Comparison of ENCODE assay signal across 9 cellular contexts in genomic region chrX:86806786-86807185, GRCh38.
DNase-seq lines count a peak whose midpoint lies in the region; TF ChIP-seq lines count a peak whose summit lies in the region.
"Had no signal": no experiment of that assay in that cellular context is flagged by ENCODE, and none has a peak within 500 bp of the region (broad histone marks: within the 10 kb centered on the region; RNA-seq: fewer than 3 reads in every experiment).

No MANE protein-coding gene starts in this region.

- H3K36me3 ChIP-seq in brain microvascular endothelial cell (replicated peaks), result no peaks in the 10 kb centered on the region
- no peaks in the 10 kb centered on the region for H3K36me3 ChIP-seq in ovary
- no peaks in the 10 kb centered on the region for H3K36me3 ChIP-seq in tibial artery

- H3K27ac ChIP-seq in brain microvascular endothelial cell, result no peak overlapping the region
- no peak overlapping the region for H3K27ac ChIP-seq in ovary
- no peak overlapping the region for H3K27ac ChIP-seq in tibial artery

- TF ChIP-seq CTCF in brain microvascular endothelial cell (IDR thresholded peaks at IDR 0.05; ENCODE audit: low read depth, low read length, missing control alignments) (peak; percentile 40), progenitor cell of endocrine pancreas (IDR thresholded peaks at IDR 0.05; ENCODE audit: unreplicated experiment) (peak; percentile 63), ovary (IDR thresholded peaks at IDR 0.05) (no peak), tibial artery (IDR thresholded peaks at IDR 0.05) (no peak)

- TF ChIP-seq EP300 in ovary (IDR thresholded peaks at IDR 0.05), result no peak

- H3K9me3 ChIP-seq in ovary (no peaks in the 10 kb centered on the region), tibial artery (peaks cover 0 to 18% (median 14%) of the 10 kb centered on the region in 3 donors)

- H3K4me1 ChIP-seq in ovary (ENCODE audit: insufficient read depth) (no peaks in the 10 kb centered on the region), tibial artery (no peaks in the 10 kb centered on the region)

- 41 to 58% (median 54%) methylated on average over 2 of the region's 2 CpGs for WGBS in ovary, 3 donors

- H3K4me3 ChIP-seq in brain microvascular endothelial cell (ENCODE audit: low read depth, low read length), result no peak overlapping the region
- no peak overlapping the region for H3K4me3 ChIP-seq in ovary
- no peak overlapping the region for H3K4me3 ChIP-seq in tibial artery

- intact Hi-C loops in ovary (cut with DNase I), result no loop called here
- intact Hi-C loops in tibial artery (cut with DNase I; ENCODE audit: low total_unique reads), result no loop called here

- H3K27me3 ChIP-seq in brain microvascular endothelial cell (replicated peaks) (no peaks in the 10 kb centered on the region), ovary (no peaks in the 10 kb centered on the region), tibial artery (no peaks in the 10 kb centered on the region)

- H3K9me3 Mint-ChIP-seq in progenitor cell of endocrine pancreas (ENCODE audit: low read depth), result peaks cover 7% of the 10 kb centered on the region

- H3K4me1 Mint-ChIP-seq in progenitor cell of endocrine pancreas (ENCODE audit: low read depth), result peaks cover 6% of the 10 kb centered on the region

- no peak for TF ChIP-seq POLR2A in ovary (IDR thresholded peaks at IDR 0.05)

- H3K27ac Mint-ChIP-seq in progenitor cell of endocrine pancreas, result no peak overlapping the region
- H3K27ac Mint-ChIP-seq: activated T-helper 2 cell treated with anti-CD3 and anti-CD28 coated beads, Interferon-gamma antibody, Interleukin-2, Interleukin-4, amounts not matched to agents 10 μg/mL and 5 μg/mL and 100 μg/mL, durations not matched to agents 14 hours and 24 hours and 36 hours had no signal

- no peaks in the 10 kb centered on the region for H3K36me3 Mint-ChIP-seq in progenitor cell of endocrine pancreas (ENCODE audit: insufficient read depth)

- DNase-seq in NCI-H1105 treated with DMSO at 0.1 percent for 48 hours (lab: John Stamatoyannopoulos, UW), result peak; percentile 8
- DNase-seq in NCI-H1105 (lab: John Stamatoyannopoulos, UW), result no peak
- peak; percentile 1 for DNase-seq in LoVo (ENCODE audit: low spot score)
- peak; percentile 2 for DNase-seq in brain microvascular endothelial cell
- no peak for DNase-seq in progenitor cell of endocrine pancreas (ENCODE audit: low spot score, unreplicated experiment)
- no peak for DNase-seq in stimulated activated CD4-positive, alpha-beta T cell treated with anti-CD3 and anti-CD28 coated beads, Interleukin-4, amount 100 ng/mL, for 4 hours
- DNase-seq in ovary, result no peak
- no peak for DNase-seq in tibial artery

- H3K27me3 Mint-ChIP-seq in progenitor cell of endocrine pancreas, result no peaks in the 10 kb centered on the region

- no peak overlapping the region for H3K4me3 Mint-ChIP-seq in progenitor cell of endocrine pancreas (ENCODE audit: low read depth)

- in situ Hi-C loops in brain microvascular endothelial cell (cut with HindIII; ENCODE audit: low pct_ligation_motif_present, low sequenced_read_pairs), result no loop called here

Comparison
In these comparisons a context has a peak if more than half of its experiments do, and no peak if none do; other contexts are left out.
1. DNase-seq: peak in NCI-H1105 treated with DMSO at 0.1 percent for 48 hours (single experiment), LoVo (single experiment) and brain microvascular endothelial cell (single experiment); none in NCI-H1105 (single experiment), progenitor cell of endocrine pancreas (single experiment), stimulated activated CD4-positive, alpha-beta T cell treated with anti-CD3 and anti-CD28 coated beads, Interleukin-4, amount 100 ng/mL, for 4 hours (0 of 2), ovary (0 of 5) and tibial artery (0 of 2).
2. CTCF ChIP-seq: peak in brain microvascular endothelial cell (single experiment) and progenitor cell of endocrine pancreas (single experiment); none in ovary (0 of 3) and tibial artery (0 of 2).